Comparison of ENCODE assay signal across 9 cellular contexts in the genomic region with DNA sequence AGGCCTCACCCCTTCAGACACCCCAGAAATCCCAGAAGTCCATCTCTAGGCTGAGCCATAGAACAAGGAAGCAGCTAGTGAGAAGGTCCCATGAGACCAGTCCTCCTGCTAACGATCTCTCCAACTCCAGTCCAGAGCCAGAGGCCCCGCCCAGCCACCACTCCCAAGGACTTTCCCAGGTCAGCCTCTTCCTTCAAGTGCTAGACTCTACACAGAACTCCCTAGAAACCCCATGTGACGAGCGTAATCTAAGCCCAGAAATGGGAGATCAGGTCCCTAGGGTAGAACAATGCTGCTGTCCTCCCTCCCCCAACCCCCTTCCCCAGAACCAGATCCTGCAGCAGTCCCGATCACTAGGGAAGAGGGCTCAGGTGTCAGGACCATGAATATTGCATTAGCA. TPM values are rescaled to one million over a fixed set of nuclear protein-coding genes. Genes with fewer than 3 reads are reported as not detected.
DNase-seq lines count a peak whose midpoint lies in the region; ATAC-seq and TF ChIP-seq lines count a peak whose summit lies in the region.
"Had no signal": no experiment of that assay in that cellular context is flagged by ENCODE, and none has a peak within 500 bp of the region (broad histone marks: within the 10 kb centered on the region; RNA-seq: fewer than 3 reads in every experiment).

No MANE protein-coding gene starts in this region.

- H3K4me3 ChIP-seq in epithelial cell of esophagus (ENCODE audit: low read length) (no peak overlapping the region), mucosa of rectum (ENCODE audit: low read length in 2 of 2) (peak overlapping the region in 1 of 2 donors; percentile 34), sigmoid colon (no peak overlapping the region)

- no peak overlapping the region for H3K9ac ChIP-seq in mucosa of rectum (ENCODE audit: low read depth in 1 of 2, low read length in 2 of 2)

- 26 to 68% methylated on average over 5 of the region's 5 CpGs for WGBS in sigmoid colon, 2 donors

- in situ Hi-C loops in GM13977 (cut with MboI; ENCODE audit: low pct_unique_long_range_greater_than_20kb, low sequenced_read_pairs, unreplicated experiment) = no loop called here

- H3K36me3 ChIP-seq in mucosa of rectum (ENCODE audit: control insufficient read depth in 2 of 2, insufficient read depth in 2 of 2, low read length in 2 of 2) (peaks cover 45 to 55% of the 10 kb centered on the region in 2 donors), sigmoid colon (peaks cover 29 to 57% (median 47%) of the 10 kb centered on the region in 4 donors)

- H3K27ac ChIP-seq in mucosa of rectum (ENCODE audit: low read depth in 2 of 2, low read length in 2 of 2) (peak overlapping the region; percentile 19 to 54), sigmoid colon (peak overlapping the region in 2 of 4 donors; percentile 58 to 71)

- H3K27me3 ChIP-seq in mucosa of rectum (ENCODE audit: control insufficient read depth in 2 of 2, insufficient read depth in 2 of 2, low read length in 2 of 2) (no peaks in the 10 kb centered on the region), sigmoid colon (no peaks in the 10 kb centered on the region)

- no peak for TF ChIP-seq CTCF in epithelial cell of esophagus (IDR thresholded peaks at IDR 0.05; ENCODE audit: insufficient read depth, low read depth, low read length, missing control alignments)
- TF ChIP-seq CTCF in GM13977 (IDR thresholded peaks at IDR 0.05; ENCODE audit: extremely low read depth, insufficient read depth, missing control alignments) = no peak
- no peak for TF ChIP-seq CTCF in sigmoid colon (IDR thresholded peaks at IDR 0.05)

- TF ChIP-seq POLR2A in sigmoid colon (IDR thresholded peaks at IDR 0.05) = no peak

- intact Hi-C loops in sigmoid colon (cut with DNase I) = no loop called here

- no peak for TF ChIP-seq EP300 in sigmoid colon (IDR thresholded peaks at IDR 0.05)

- no peak for ATAC-seq in HG03196 (IDR thresholded peaks at IDR 0.05; ENCODE audit: unreplicated experiment)
- ATAC-seq: stimulated activated naive CD8-positive, alpha-beta T cell treated with anti-CD3 and anti-CD28 coated beads, Interleukin-15, amount 100 ng/mL, for 72 hours had no signal

- H3K9me3 ChIP-seq in mucosa of rectum (ENCODE audit: control insufficient read depth in 2 of 2, low read length in 2 of 2) (no peaks in the 10 kb centered on the region), sigmoid colon (no peaks in the 10 kb centered on the region)

- DNase-seq in AG20443 (ENCODE audit: low spot score) = peak; percentile 43
- DNase-seq in NCI-H1436 treated with DMSO at 0.1 percent for 48 hours (lab: John Stamatoyannopoulos, UW) = peak; percentile 78
- peak; percentile 39 for DNase-seq in epithelial cell of esophagus (ENCODE audit: low read depth)
- DNase-seq in activated gamma-delta T cell treated with Interleukin-2 at 50 U/mL for 16 hours = no peak
- no peak for DNase-seq in GM13977 (ENCODE audit: low spot score)
- no peak for DNase-seq in sigmoid colon
- DNase-seq: stimulated activated naive CD8-positive, alpha-beta T cell treated with anti-CD3 and anti-CD28 coated beads, Interleukin-15, amount 100 ng/mL, for 72 hours had no signal

- H3K4me1 ChIP-seq in mucosa of rectum (ENCODE audit: control insufficient read depth in 2 of 2, insufficient read depth in 2 of 2, low read length in 2 of 2) (peaks cover 12 to 15% of the 10 kb centered on the region in 2 donors), sigmoid colon (peaks cover 0 to 30% (median 23%) of the 10 kb centered on the region in 4 donors)

RNA-seq across cellular contexts. Expression of a gene that starts 6.9 kb away (rescaled TPM):
- total RNA-seq in sigmoid colon = 100 to 1,000 TPM in 3 of 4 donors, 10 to 100 TPM in 1; 99.2 to 137 (median 107) TPM
- 10 to 100 TPM; 67.3 to 93.2 (median 69.4) TPM for polyA plus RNA-seq in sigmoid colon

RNA-seq across cellular contexts. Expression of a gene that starts 30.0 kb away (rescaled TPM):
- 10 to 100 TPM in 1 of 4 donors, 1 to 10 TPM in 3; 1.5 to 12.2 (median 3.6) TPM for total RNA-seq in sigmoid colon
- 1 to 10 TPM in 1 of 3 donors, under 1 TPM in 2; under 0.01 to 1.8 (median 0.23) TPM for polyA plus RNA-seq in sigmoid colon

RNA-seq across cellular contexts. Expression of a gene that starts 48.2 kb away (rescaled TPM):
- 1 to 10 TPM in 3 of 4 donors, not detected in 1; 1.4 to 2.2 (median 2.0) TPM for total RNA-seq in sigmoid colon
- polyA plus RNA-seq in sigmoid colon = 1 to 10 TPM in 2 of 3 donors, under 1 TPM in 1; 0.46 to 2.0 (median 1.8) TPM

RNA-seq across cellular contexts. Expression of a gene that starts 48.3 kb away (rescaled TPM):
- 10 to 100 TPM in 2 of 4 donors, 1 to 10 TPM in 2; 7.5 to 13.3 (median 9.8) TPM for total RNA-seq in sigmoid colon
- polyA plus RNA-seq in sigmoid colon = 10 to 100 TPM in 1 of 3 donors, 1 to 10 TPM in 2; 3.0 to 13.6 (median 3.2) TPM

Comparison
In these comparisons a context has a peak if more than half of its experiments do, and no peak if none do; other contexts are left out.
1. DNase-seq: peak in AG20443 (single experiment), NCI-H1436 treated with DMSO at 0.1 percent for 48 hours (single experiment) and epithelial cell of esophagus (single experiment); none in activated gamma-delta T cell treated with Interleukin-2 at 50 U/mL for 16 hours (single experiment), GM13977 (single experiment) and sigmoid colon (single experiment).